ENCODE assay signal across 15 cellular contexts in genomic region chr7:611281-611810, GRCh38.
DNase-seq lines count a peak whose midpoint lies in the region; ATAC-seq and TF ChIP-seq lines count a peak whose summit lies in the region.
"Had no signal": no experiment of that assay in that cellular context is flagged by ENCODE, and none has a peak within 500 bp of the region (broad histone marks: within the 10 kb centered on the region; RNA-seq: fewer than 3 reads in every experiment).

No MANE protein-coding gene starts in this region.

- WGBS in adrenal gland, 4 donors = 73 to 75% (median 73%) methylated on average over 11 to 14 of the region's 14 CpGs

- H3K27me3 ChIP-seq in adrenal gland = no peaks in the 10 kb centered on the region
- no peaks in the 10 kb centered on the region for H3K27me3 ChIP-seq in left lung
- H3K27me3 ChIP-seq: ovary had no signal

- peaks cover 17% of the 10 kb centered on the region for H3K4me1 Mint-ChIP-seq in T-helper 1 cell treated with Interleukin-12 subunit alpha and Interleukin-12 subunit beta and Interleukin-4 antibody, amounts not matched to agents 30 μg/mL and 1 μg/mL, for 36 hours (ENCODE audit: low read depth)
- H3K4me1 Mint-ChIP-seq in stimulated activated naive B cell treated with anti-CD40 and anti-IgM and Interleukin-4, amounts not matched to agents 10 μg/mL and 1 μg/mL and 100 μg/mL, for 72 hours = peaks cover 28 to 38% of the 10 kb centered on the region in 2 donors

- no peak overlapping the region for H3K27ac Mint-ChIP-seq in T-helper 1 cell treated with Interleukin-12 subunit alpha and Interleukin-12 subunit beta and Interleukin-4 antibody, amounts not matched to agents 30 μg/mL and 1 μg/mL, for 36 hours
- H3K27ac Mint-ChIP-seq in stimulated activated naive B cell treated with anti-CD40 and anti-IgM and Interleukin-4, amounts not matched to agents 10 μg/mL and 1 μg/mL and 100 μg/mL, for 72 hours = peak overlapping the region; percentile 92

- TF ChIP-seq CTCF in adrenal gland (IDR thresholded peaks at IDR 0.05) (no peak), left lung (IDR thresholded peaks at IDR 0.05) (no peak)

- peaks cover 4% of the 10 kb centered on the region for H3K9me3 Mint-ChIP-seq in T-helper 1 cell treated with Interleukin-12 subunit alpha and Interleukin-12 subunit beta and Interleukin-4 antibody, amounts not matched to agents 30 μg/mL and 1 μg/mL, for 36 hours
- peaks cover 9 to 12% of the 10 kb centered on the region in 2 donors for H3K9me3 Mint-ChIP-seq in stimulated activated naive B cell treated with anti-CD40 and anti-IgM and Interleukin-4, amounts not matched to agents 10 μg/mL and 1 μg/mL and 100 μg/mL, for 72 hours

- no peak for TF ChIP-seq POLR2A in adrenal gland (IDR thresholded peaks at IDR 0.05)

- no peaks in the 10 kb centered on the region for H3K27me3 Mint-ChIP-seq in T-helper 1 cell treated with Interleukin-12 subunit alpha and Interleukin-12 subunit beta and Interleukin-4 antibody, amounts not matched to agents 30 μg/mL and 1 μg/mL, for 36 hours (ENCODE audit: low read depth)
- no peaks in the 10 kb centered on the region for H3K27me3 Mint-ChIP-seq in stimulated activated naive B cell treated with anti-CD40 and anti-IgM and Interleukin-4, amounts not matched to agents 10 μg/mL and 1 μg/mL and 100 μg/mL, for 72 hours

- no peaks in the 10 kb centered on the region for H3K9me3 ChIP-seq in adrenal gland (replicated peaks in 1 of 3)
- no peaks in the 10 kb centered on the region for H3K9me3 ChIP-seq in left lung
- H3K9me3 ChIP-seq: ovary had no signal

- peak overlapping the region in 3 of 5 donors; percentile 12 to 70 (median 64) for H3K27ac ChIP-seq in adrenal gland
- H3K27ac ChIP-seq in left lung = peak overlapping the region; percentile 63 to 69
- H3K27ac ChIP-seq: 22Rv1, ovary had no signal

- H3K4me1 ChIP-seq in adrenal gland (replicated peaks in 1 of 2) (peaks cover 0 to 14% of the 10 kb centered on the region in 2 donors), left lung (peaks cover 7 to 32% of the 10 kb centered on the region in 2 donors)

- DNase-seq in T-helper 1 cell (no peak), adrenal gland (no peak), left lung (peak in 1 of 2 donors; percentile 39), OCI-M2 (lab: John Stamatoyannopoulos, UW; ENCODE audit: unreplicated experiment) (no peak)
- no peak for DNase-seq in stimulated activated naive B cell treated with anti-CD40 and anti-IgM and Interleukin-4, amounts not matched to agents 10 μg/mL and 1 μg/mL and 100 μg/mL, for 72 hours
- DNase-seq in stimulated activated CD4-positive, alpha-beta T cell treated with anti-CD3 and anti-CD28 coated beads, Interleukin-2, amount 100 ng/mL, for 24 hours = no peak
- DNase-seq: activated T-cell treated with anti-CD3 and anti-CD28 coated beads for 4 hours; central memory CD4-positive, alpha-beta T cell; DMS153; NCI-H1436; NCI-H69 had no signal

- H3K4me3 ChIP-seq in adrenal gland = no peak overlapping the region
- H3K4me3 ChIP-seq in left lung = no peak overlapping the region
- H3K4me3 ChIP-seq: ovary had no signal

- no peaks in the 10 kb centered on the region for H3K36me3 ChIP-seq in adrenal gland (replicated peaks in 1 of 2)
- no peaks in the 10 kb centered on the region for H3K36me3 ChIP-seq in left lung
- H3K36me3 ChIP-seq: ovary had no signal

- intact Hi-C loops in adrenal gland (cut with DNase I) (no loop called here), left lung (cut with DNase I) (no loop called here)

- H3K4me3 Mint-ChIP-seq in T-helper 1 cell treated with Interleukin-12 subunit alpha and Interleukin-12 subunit beta and Interleukin-4 antibody, amounts not matched to agents 30 μg/mL and 1 μg/mL, for 36 hours = peak overlapping the region; percentile 15
- no peak overlapping the region for H3K4me3 Mint-ChIP-seq in stimulated activated naive B cell treated with anti-CD40 and anti-IgM and Interleukin-4, amounts not matched to agents 10 μg/mL and 1 μg/mL and 100 μg/mL, for 72 hours

- H3K36me3 Mint-ChIP-seq in T-helper 1 cell treated with Interleukin-12 subunit alpha and Interleukin-12 subunit beta and Interleukin-4 antibody, amounts not matched to agents 30 μg/mL and 1 μg/mL, for 36 hours (ENCODE audit: low read depth) = peaks cover 11% of the 10 kb centered on the region
- peaks cover 36 to 55% of the 10 kb centered on the region in 2 donors for H3K36me3 Mint-ChIP-seq in stimulated activated naive B cell treated with anti-CD40 and anti-IgM and Interleukin-4, amounts not matched to agents 10 μg/mL and 1 μg/mL and 100 μg/mL, for 72 hours

- ATAC-seq in left lung (no peak), GM18511 (IDR thresholded peaks at IDR 0.05; ENCODE audit: unreplicated experiment) (no peak)
- no peak for ATAC-seq in stimulated activated naive B cell treated with anti-CD40 and anti-IgM and Interleukin-4, amounts not matched to agents 10 μg/mL and 1 μg/mL and 100 μg/mL, for 72 hours (replicated peaks)
